In genomic region chr6:99424761-99425646, GRCh38 we compare ENCODE assay signal across 1 cellular context.
A peak's percentile ranks its signal among the peaks of the same experiment; 100 is the strongest.
TF ChIP-seq lines count a peak whose summit lies in the region.

Gene PNISR (minus strand): TSS chr6:99425308. CDS start chr6:99414659, 10,649 bp downstream.

TF ChIP-seq in HepG2, 621 proteins besides CTCF, POLR2A, EP300 and RAD21 (continued from another document and continues in another):
- TF ChIP-seq ZNF18 (CRISPR knock-in tag; IDR thresholded peaks at IDR 0.05; ENCODE audit: insufficient replicate concordance) (peak; percentile 39), ZNF775 (CRISPR knock-in tag; IDR thresholded peaks at IDR 0.05; ENCODE audit: borderline replicate concordance) (no peak), MLLT10 (CRISPR knock-in tag; IDR thresholded peaks at IDR 0.05) (no peak), ZNF274 (CRISPR knock-in tag; IDR thresholded peaks at IDR 0.05) (peak; percentile 50; the same call in 1 of the 2 replicates), ZNF564 (CRISPR knock-in tag; IDR thresholded peaks at IDR 0.05) (no peak; the same call in 1 of the 2 replicates), HMG20B (CRISPR knock-in tag; conservative IDR thresholded peaks at IDR 0.05) (no peak), TCF7 (IDR thresholded peaks at IDR 0.05; ENCODE audit: low read depth) (no peak), SUZ12 (IDR thresholded peaks at IDR 0.05; ENCODE audit: low read depth, low read length) (no peak), ZMYM3 (CRISPR knock-in tag; IDR thresholded peaks at IDR 0.05) (no peak), ZNF792 (CRISPR knock-in tag; IDR thresholded peaks at IDR 0.05) (no peak), NR3C1 (CRISPR knock-in tag; IDR thresholded peaks at IDR 0.05) (no peak), ZFP36L2 (CRISPR knock-in tag; IDR thresholded peaks at IDR 0.05) (no peak), ZNF703 (CRISPR knock-in tag; IDR thresholded peaks at IDR 0.05; ENCODE audit: borderline replicate concordance) (no peak), FIP1L1 (IDR thresholded peaks at IDR 0.05; ENCODE audit: borderline replicate concordance, insufficient read depth, low read depth, low read length) (no peak), ZNF629 (CRISPR knock-in tag; conservative IDR thresholded peaks at IDR 0.05) (no peak; the same call in 1 of the 2 replicates), AHR (CRISPR knock-in tag; IDR thresholded peaks at IDR 0.05) (peak; percentile 73; the same call in 1 of the 2 replicates), ZNF383 (CRISPR knock-in tag; IDR thresholded peaks at IDR 0.05; ENCODE audit: borderline replicate concordance) (no peak), MAZ (IDR thresholded peaks at IDR 0.05; ENCODE audit: borderline replicate concordance, low read depth, low read length) (peak; percentile 85; the same call in 1 of the 2 replicates), MAZ (CRISPR knock-in tag; IDR thresholded peaks at IDR 0.05; ENCODE audit: low read depth) (peak; percentile 67; the same call in 1 of the 2 replicates), ZNF446 (CRISPR knock-in tag; IDR thresholded peaks at IDR 0.05) (no peak), ZNF616 (CRISPR knock-in tag; IDR thresholded peaks at IDR 0.05; ENCODE audit: low read depth) (no peak), AGO1 (IDR thresholded peaks at IDR 0.05; ENCODE audit: low read depth, low read length, poor library complexity, severe bottlenecking) (no peak), PITX1 (CRISPR knock-in tag; IDR thresholded peaks at IDR 0.05) (no peak), SIX1 (CRISPR knock-in tag; IDR thresholded peaks at IDR 0.05; ENCODE audit: borderline replicate concordance) (no peak; the same call in 1 of the 2 replicates), ATAD3A (CRISPR knock-in tag; IDR thresholded peaks at IDR 0.05) (no peak), GMEB2 (CRISPR knock-in tag; IDR thresholded peaks at IDR 0.05; ENCODE audit: low read depth) (no peak), ZNF280B (CRISPR knock-in tag; IDR thresholded peaks at IDR 0.05; ENCODE audit: borderline replicate concordance) (no peak), MBD4 (IDR thresholded peaks at IDR 0.05; ENCODE audit: borderline replicate concordance, low read length) (no peak), SMYD3 (CRISPR knock-in tag; IDR thresholded peaks at IDR 0.05) (0 out of 2 replicates have a peak, but pooled peaks have one; percentile 44), NCOR1 (IDR thresholded peaks at IDR 0.05; ENCODE audit: borderline replicate concordance, low read length) (no peak; the same call in 1 of the 2 replicates), MYPOP (CRISPR knock-in tag; IDR thresholded peaks at IDR 0.05) (peak; percentile 55; the same call in 1 of the 2 replicates), MAF1 (CRISPR knock-in tag; IDR thresholded peaks at IDR 0.05; ENCODE audit: borderline replicate concordance) (no peak), ZNF781 (CRISPR knock-in tag; IDR thresholded peaks at IDR 0.05; ENCODE audit: borderline replicate concordance, not compliant biosample characterization) (no peak), ELK4 (CRISPR knock-in tag; IDR thresholded peaks at IDR 0.05; ENCODE audit: borderline replicate concordance) (no peak), IKZF1 (IDR thresholded peaks at IDR 0.05) (no peak), ZFX (CRISPR knock-in tag; IDR thresholded peaks at IDR 0.05; ENCODE audit: low read depth) (no peak; the same call in none of the 2 replicates), MXD1 (CRISPR knock-in tag; IDR thresholded peaks at IDR 0.05) (no peak), PHB2 (IDR thresholded peaks at IDR 0.05; ENCODE audit: partially characterized antibody) (no peak), ZEB1 (IDR thresholded peaks at IDR 0.05; ENCODE audit: insufficient replicate concordance, low read depth) (peak; percentile 39), MAFG (CRISPR knock-in tag; IDR thresholded peaks at IDR 0.05) (no peak), EZH2 (conservative IDR thresholded peaks at IDR 0.05; ENCODE audit: low read depth, low read length) (no peak), FOXJ3 (CRISPR knock-in tag; IDR thresholded peaks at IDR 0.05; ENCODE audit: borderline replicate concordance) (peak; percentile 45; the same call in 1 of the 2 replicates), ARID3A (IDR thresholded peaks at IDR 0.05; ENCODE audit: low read depth, low read length) (peak; percentile 26; the same call in 1 of the 2 replicates), ZC3H4 (CRISPR knock-in tag; IDR thresholded peaks at IDR 0.05; ENCODE audit: borderline replicate concordance) (no peak), TEAD2 (CRISPR knock-in tag; IDR thresholded peaks at IDR 0.05) (no peak), AGO2 (optimal IDR thresholded peaks at IDR 0.05; ENCODE audit: low read depth, low read length) (no peak), ZUFSP (CRISPR knock-in tag; IDR thresholded peaks at IDR 0.05; ENCODE audit: borderline replicate concordance) (no peak), ZFP91 (CRISPR knock-in tag; IDR thresholded peaks at IDR 0.05; ENCODE audit: borderline replicate concordance) (peak; percentile 75; the same call in 1 of the 2 replicates), SNAPC2 (CRISPR knock-in tag; IDR thresholded peaks at IDR 0.05) (no peak), TCF7L2 (IDR thresholded peaks at IDR 0.05; ENCODE audit: low read depth, low read length) (no peak), STAT5B (CRISPR knock-in tag; IDR thresholded peaks at IDR 0.05) (no peak), ZBTB20 (CRISPR knock-in tag; IDR thresholded peaks at IDR 0.05; ENCODE audit: borderline replicate concordance, low read depth) (no peak), FUBP1 (CRISPR knock-in tag; IDR thresholded peaks at IDR 0.05; ENCODE audit: borderline replicate concordance) (no peak), REL (CRISPR knock-in tag; conservative IDR thresholded peaks at IDR 0.05) (no peak), NFYB (CRISPR knock-in tag; IDR thresholded peaks at IDR 0.05) (no peak), ATF1 (CRISPR knock-in tag; IDR thresholded peaks at IDR 0.05) (peak; percentile 82), ZNF335 (CRISPR knock-in tag; IDR thresholded peaks at IDR 0.05) (no peak), KMT2A (CRISPR knock-in tag; IDR thresholded peaks at IDR 0.05) (no peak; the same call in 1 of the 2 replicates)
